12 cellular contexts compared by ENCODE assay signal in the genomic region with DNA sequence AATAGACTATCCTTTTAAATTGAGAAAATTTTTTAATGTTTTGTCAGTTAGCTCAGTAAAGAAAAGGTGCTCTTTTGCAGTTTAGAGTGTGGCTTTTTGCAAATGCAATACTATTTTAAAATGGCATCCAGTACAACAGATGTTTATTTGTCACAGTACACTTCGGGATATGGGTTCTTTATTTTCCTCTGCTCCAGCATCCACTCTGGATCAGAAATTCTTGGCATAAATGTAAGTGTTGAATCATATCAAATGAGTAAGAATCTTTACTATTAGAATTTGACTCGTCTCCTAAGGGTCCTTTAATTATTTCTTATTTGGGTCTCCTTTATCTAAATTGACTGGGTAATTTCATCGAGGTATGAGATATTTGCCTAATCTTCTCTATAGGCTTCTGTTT.
A peak's percentile ranks its signal among the peaks of the same experiment; 100 is the strongest.
DNase-seq lines count a peak whose midpoint lies in the region; ATAC-seq and TF ChIP-seq lines count a peak whose summit lies in the region.
"Had no signal": no experiment of that assay in that cellular context is flagged by ENCODE, and none has a peak within 500 bp of the region (broad histone marks: within the 10 kb centered on the region; RNA-seq: fewer than 3 reads in every experiment).

No MANE protein-coding gene starts in this region.

- H3K36me3 ChIP-seq in GM23248 (ENCODE audit: low read depth) (no peaks in the 10 kb centered on the region), KMS-11 (ENCODE audit: insufficient read depth) (no peaks in the 10 kb centered on the region), SJSA1 (no peaks in the 10 kb centered on the region)

- DNase-seq in GM23248, result peak; percentile 2
- no peak for DNase-seq in SJSA1 (ENCODE audit: low read depth in 1 of 2, low spot score in 2 of 2)
- DNase-seq in foreskin keratinocyte, result no peak
- DNase-seq in retina, result no peak
- no peak for DNase-seq in COR-L47 (lab: John Stamatoyannopoulos, UW)
- DNase-seq: Caco-2; CD8-positive, alpha-beta T cell; DND-41; GF-D8 had no signal

- no peak overlapping the region for H3K9ac ChIP-seq in GM23248
- H3K9ac ChIP-seq in KMS-11, result no peak overlapping the region

- H3K9me3 ChIP-seq in GM23248 (ENCODE audit: low read depth), result no peaks in the 10 kb centered on the region
- H3K9me3 ChIP-seq in SJSA1 (replicated peaks), result no peaks in the 10 kb centered on the region
- H3K9me3 ChIP-seq: A549, Caco-2 had no signal

- in situ Hi-C loops in GM23248 (cut with MboI), result no loop called here

- H4K20me1 ChIP-seq in GM23248 (ENCODE audit: insufficient read depth) (no peaks in the 10 kb centered on the region), KMS-11 (ENCODE audit: insufficient read depth) (no peaks in the 10 kb centered on the region)

- no peaks in the 10 kb centered on the region for H3F3A ChIP-seq in GM23248 (ENCODE audit: insufficient read depth)

- H3K27ac ChIP-seq in GM23248, result no peak overlapping the region
- no peak overlapping the region for H3K27ac ChIP-seq in KMS-11
- peak overlapping the region; percentile 29; the same call in 1 of the 2 replicates for H3K27ac ChIP-seq in SJSA1
- no peak overlapping the region for H3K27ac ChIP-seq in foreskin keratinocyte
- H3K27ac ChIP-seq: A549 had no signal

- no peaks in the 10 kb centered on the region for H3K79me2 ChIP-seq in GM23248 (ENCODE audit: insufficient read depth)
- H3K79me2 ChIP-seq in KMS-11 (ENCODE audit: insufficient read depth, low read depth), result no peaks in the 10 kb centered on the region

- H2AFZ ChIP-seq in GM23248 (no peak overlapping the region), KMS-11 (ENCODE audit: low read depth) (no peak overlapping the region)

- 86 to 88% methylated on average over 3 of the region's 3 CpGs for WGBS in GM23248 (ENCODE audit: low coverage in 1 of 2, low lambda C conversion rate in 2 of 2, missing lambda C conversion rate in 2 of 2), 2 experiments

- H3K4me2 ChIP-seq in GM23248 (ENCODE audit: unreplicated experiment) (no peak overlapping the region), KMS-11 (peak overlapping the region; percentile 51; the same call in 1 of the 2 replicates)
- H3K4me2 ChIP-seq: A549 had no signal

- ATAC-seq in foreskin keratinocyte, result peak; percentile 26
- ATAC-seq in GM18511 (IDR thresholded peaks at IDR 0.05; ENCODE audit: unreplicated experiment), result no peak
- ATAC-seq: A549; CD8-positive, alpha-beta T cell had no signal

- TF ChIP-seq CTCF in KMS-11 (conservative IDR thresholded peaks at IDR 0.05; ENCODE audit: low read depth, low read length) (no peak), foreskin keratinocyte (conservative IDR thresholded peaks at IDR 0.05) (no peak)

- no peaks in the 10 kb centered on the region for H3K9me2 ChIP-seq in GM23248 (ENCODE audit: insufficient read depth)

- H3K27me3 ChIP-seq in GM23248 (replicated peaks; ENCODE audit: insufficient read depth) (no peaks in the 10 kb centered on the region), KMS-11 (ENCODE audit: insufficient read depth, low read depth) (no peaks in the 10 kb centered on the region), SJSA1 (replicated peaks) (no peaks in the 10 kb centered on the region), foreskin keratinocyte (no peaks in the 10 kb centered on the region)

- H3K4me3 ChIP-seq in GM23248 (no peak overlapping the region), KMS-11 (IDR thresholded peaks at IDR 0.05; ENCODE audit: insufficient read depth, low read depth, low read length) (no peak overlapping the region), SJSA1 (no peak overlapping the region)
- H3K4me3 ChIP-seq: A549 had no signal

- no peaks in the 10 kb centered on the region for H3K4me1 ChIP-seq in GM23248 (ENCODE audit: insufficient read depth)
- H3K4me1 ChIP-seq in KMS-11 (ENCODE audit: low read depth, poor library complexity, severe bottlenecking), result peaks cover 17% of the 10 kb centered on the region
- H3K4me1 ChIP-seq in SJSA1 (replicated peaks), result peaks cover 15% of the 10 kb centered on the region
- H3K4me1 ChIP-seq in foreskin keratinocyte, result peaks cover 5% of the 10 kb centered on the region
- H3K4me1 ChIP-seq: A549, Caco-2 had no signal
